ENCODE assay signal across 10 cellular contexts in genomic region chr6:166333172-166333995, GRCh38. TPM values are rescaled to one million over a fixed set of nuclear protein-coding genes. Genes with fewer than 3 reads are reported as not detected.
DNase-seq lines count a peak whose midpoint lies in the region; ATAC-seq and TF ChIP-seq lines count a peak whose summit lies in the region.
"Had no signal": no experiment of that assay in that cellular context is flagged by ENCODE, and none has a peak within 500 bp of the region (broad histone marks: within the 10 kb centered on the region; RNA-seq: fewer than 3 reads in every experiment).

No MANE protein-coding gene starts in this region.

- H3K79me2 ChIP-seq in smooth muscle cell (ENCODE audit: low read depth) (peaks cover 72% of the 10 kb centered on the region), GM23248 (ENCODE audit: insufficient read depth) (peaks cover 100% of the 10 kb centered on the region)

- peak overlapping the region; percentile 7 to 77 (median 42) for H3K27ac Mint-ChIP-seq in CD4-positive, alpha-beta memory T cell
- peak overlapping the region; percentile 19 for H3K27ac Mint-ChIP-seq in activated T-helper 1 cell treated with anti-CD3 and anti-CD28 coated beads, Interleukin-12 subunit alpha, Interleukin-12 subunit beta, Interleukin-2, Interleukin-4 antibody, amounts not matched to agents 30 ng/mL and 10 ng/mL and 1 ng/mL, durations not matched to agents 14 hours and 24 hours and 36 hours

- H3K27me3 ChIP-seq in CD4-positive, alpha-beta memory T cell (ENCODE audit: insufficient read depth, low read length): no peaks in the 10 kb centered on the region
- H3K27me3 ChIP-seq in smooth muscle cell (ENCODE audit: low read depth) (no peaks in the 10 kb centered on the region), GM23248 (replicated peaks; ENCODE audit: insufficient read depth) (no peaks in the 10 kb centered on the region)
- H3K27me3 ChIP-seq: upper lobe of left lung had no signal

- H3F3A ChIP-seq in smooth muscle cell (ENCODE audit: low read depth) (no peaks in the 10 kb centered on the region), GM23248 (ENCODE audit: insufficient read depth) (0 out of 2 replicates have a peak, but pooled peaks cover 12% of the 10 kb centered on the region)

- DNase-seq in CD4-positive, alpha-beta memory T cell: peak; percentile 31 to 67 (median 58)
- DNase-seq in activated T-helper 1 cell treated with anti-CD3 and anti-CD28 coated beads, Interleukin-12 subunit alpha, Interleukin-12 subunit beta, Interleukin-2, Interleukin-4 antibody, amounts not matched to agents 30 ng/mL and 10 ng/mL and 1 ng/mL, durations not matched to agents 14 hours and 24 hours and 36 hours (ENCODE audit: low spot score): peak; percentile 47
- DNase-seq in smooth muscle cell (lab: John Stamatoyannopoulos, UW; ENCODE audit: unreplicated experiment) (no peak), GM23248 (no peak), NCI-H1092 treated with DMSO at 0.1 percent for 48 hours (lab: John Stamatoyannopoulos, UW) (no peak), NCI-H1694 (lab: John Stamatoyannopoulos, UW) (no peak)

- H3K9me3 ChIP-seq in CD4-positive, alpha-beta memory T cell (ENCODE audit: control insufficient read depth in 1 of 2, low read length in 2 of 2): no peaks in the 10 kb centered on the region
- H3K9me3 ChIP-seq in smooth muscle cell (replicated peaks; ENCODE audit: low read depth) (no peaks in the 10 kb centered on the region), GM23248 (ENCODE audit: low read depth) (no peaks in the 10 kb centered on the region)
- H3K9me3 ChIP-seq: upper lobe of left lung had no signal

- H3K36me3 ChIP-seq in CD4-positive, alpha-beta memory T cell (ENCODE audit: insufficient read depth, low read length): peaks cover 8% of the 10 kb centered on the region
- H3K36me3 ChIP-seq in smooth muscle cell (ENCODE audit: low read depth): no peaks in the 10 kb centered on the region
- H3K36me3 ChIP-seq in GM23248 (ENCODE audit: low read depth): peaks cover 6% of the 10 kb centered on the region; the same call in 1 of the 2 replicates

- H3K9ac ChIP-seq in smooth muscle cell (ENCODE audit: low read depth) (no peak overlapping the region), GM23248 (no peak overlapping the region)

- POLR2A ChIA-PET in CD4-positive, alpha-beta memory T cell (lab: Charles Lee; ENCODE audit: partially characterized antibody): interaction anchor here (1.0 to 1.1 kb wide), 2 partner anchors 9 to 48 kb away, joined by 3 to 4 read pairs; partner anchors contain the start of gene SFT2D1

- no peaks in the 10 kb centered on the region for H3K9me2 ChIP-seq in GM23248 (ENCODE audit: insufficient read depth)

- H3K4me1 ChIP-seq in CD4-positive, alpha-beta memory T cell (ENCODE audit: insufficient read depth, low read length): peaks cover 70% of the 10 kb centered on the region
- H3K4me1 ChIP-seq in smooth muscle cell (ENCODE audit: low read depth): peaks cover 13% of the 10 kb centered on the region
- 0 out of 2 replicates have a peak, but pooled peaks cover 5% of the 10 kb centered on the region for H3K4me1 ChIP-seq in GM23248 (ENCODE audit: insufficient read depth)

- peak; percentile 84 for ATAC-seq in GM19395 (IDR thresholded peaks at IDR 0.05; ENCODE audit: unreplicated experiment)
- ATAC-seq in HG03342 (IDR thresholded peaks at IDR 0.05; ENCODE audit: unreplicated experiment): peak; percentile 76

- peak overlapping the region in 7 of 8 donors; percentile 40 to 80 (median 63) for H3K4me3 Mint-ChIP-seq in CD4-positive, alpha-beta memory T cell
- H3K4me3 Mint-ChIP-seq in activated T-helper 1 cell treated with anti-CD3 and anti-CD28 coated beads, Interleukin-12 subunit alpha, Interleukin-12 subunit beta, Interleukin-2, Interleukin-4 antibody, amounts not matched to agents 30 ng/mL and 10 ng/mL and 1 ng/mL, durations not matched to agents 14 hours and 24 hours and 36 hours: peak overlapping the region; percentile 38

- H3K4me2 ChIP-seq in smooth muscle cell (no peak overlapping the region), GM23248 (ENCODE audit: unreplicated experiment) (no peak overlapping the region)

- WGBS in smooth muscle cell (ENCODE audit: low lambda C conversion rate): 90% methylated on average over 23 of the region's 23 CpGs
- 89% methylated on average over 23 of the region's 23 CpGs for WGBS in GM23248 (ENCODE audit: low coverage in 1 of 2, low lambda C conversion rate in 2 of 2, missing lambda C conversion rate in 2 of 2), 2 experiments

- in situ Hi-C loops in GM23248 (cut with MboI): no loop called here

- H3K36me3 Mint-ChIP-seq in CD4-positive, alpha-beta memory T cell: peaks cover 49 to 50% of the 10 kb centered on the region in 2 donors
- peaks cover 45% of the 10 kb centered on the region for H3K36me3 Mint-ChIP-seq in activated T-helper 1 cell treated with anti-CD3 and anti-CD28 coated beads, Interleukin-12 subunit alpha, Interleukin-12 subunit beta, Interleukin-2, Interleukin-4 antibody, amounts not matched to agents 30 ng/mL and 10 ng/mL and 1 ng/mL, durations not matched to agents 14 hours and 24 hours and 36 hours (ENCODE audit: low read depth)

- CTCF ChIA-PET in CD4-positive, alpha-beta memory T cell (lab: Charles Lee; ENCODE audit: partially characterized antibody): interaction anchor here (1.2 kb wide), 2 partner anchors 20 to 65 kb away, joined by 3 to 4 read pairs; no protein-coding TSS in a partner anchor

- H3K4me3 ChIP-seq in CD4-positive, alpha-beta memory T cell (ENCODE audit: low read length in 2 of 2): peak overlapping the region in 1 of 2 donors; percentile 9
- H3K4me3 ChIP-seq in smooth muscle cell: no peak overlapping the region
- no peak overlapping the region for H3K4me3 ChIP-seq in GM23248
- H3K4me3 ChIP-seq: lung, upper lobe of left lung had no signal

- no peak overlapping the region for H3K27ac ChIP-seq in CD4-positive, alpha-beta memory T cell (ENCODE audit: low read depth, low read length)
- H3K27ac ChIP-seq in smooth muscle cell (ENCODE audit: low read depth) (no peak overlapping the region), GM23248 (no peak overlapping the region)
- H3K27ac ChIP-seq: upper lobe of left lung had no signal

- TF ChIP-seq CTCF in smooth muscle cell (IDR thresholded peaks at IDR 0.05; ENCODE audit: borderline replicate concordance, insufficient read depth, poor library complexity, severe bottlenecking): no peak

- H4K20me1 ChIP-seq in smooth muscle cell (ENCODE audit: low read depth) (peaks cover 100% of the 10 kb centered on the region), GM23248 (ENCODE audit: insufficient read depth) (no peaks in the 10 kb centered on the region)

- no peaks in the 10 kb centered on the region for H3K9me3 Mint-ChIP-seq in CD4-positive, alpha-beta memory T cell
- H3K9me3 Mint-ChIP-seq in activated T-helper 1 cell treated with anti-CD3 and anti-CD28 coated beads, Interleukin-12 subunit alpha, Interleukin-12 subunit beta, Interleukin-2, Interleukin-4 antibody, amounts not matched to agents 30 ng/mL and 10 ng/mL and 1 ng/mL, durations not matched to agents 14 hours and 24 hours and 36 hours: no peaks in the 10 kb centered on the region

- peaks cover 0 to 52% (median 46%) of the 10 kb centered on the region in 4 donors for H3K4me1 Mint-ChIP-seq in CD4-positive, alpha-beta memory T cell
- peaks cover 33% of the 10 kb centered on the region for H3K4me1 Mint-ChIP-seq in activated T-helper 1 cell treated with anti-CD3 and anti-CD28 coated beads, Interleukin-12 subunit alpha, Interleukin-12 subunit beta, Interleukin-2, Interleukin-4 antibody, amounts not matched to agents 30 ng/mL and 10 ng/mL and 1 ng/mL, durations not matched to agents 14 hours and 24 hours and 36 hours (ENCODE audit: low read depth)

- H2AFZ ChIP-seq in smooth muscle cell (ENCODE audit: low read depth) (no peak overlapping the region), GM23248 (no peak overlapping the region)

- intact Hi-C loops in CD4-positive, alpha-beta memory T cell (cut with micrococcal nuclease): no loop called here
- intact Hi-C loops in activated T-helper 1 cell treated with anti-CD3 and anti-CD28 coated beads, Interleukin-12 subunit alpha, Interleukin-12 subunit beta, Interleukin-2, Interleukin-4 antibody, amounts not matched to agents 30 ng/mL and 10 ng/mL and 1 ng/mL, durations not matched to agents 14 hours and 24 hours and 36 hours (cut with micrococcal nuclease): loop anchor here (1.0 to 2.0 kb wide), 2 partner anchors 8 to 293 kb away; partner anchors contain the start of gene RPS6KA2

- H3K27me3 Mint-ChIP-seq in CD4-positive, alpha-beta memory T cell: no peaks in the 10 kb centered on the region
- peaks cover 3% of the 10 kb centered on the region for H3K27me3 Mint-ChIP-seq in activated T-helper 1 cell treated with anti-CD3 and anti-CD28 coated beads, Interleukin-12 subunit alpha, Interleukin-12 subunit beta, Interleukin-2, Interleukin-4 antibody, amounts not matched to agents 30 ng/mL and 10 ng/mL and 1 ng/mL, durations not matched to agents 14 hours and 24 hours and 36 hours (ENCODE audit: insufficient read depth)

RNA-seq across cellular contexts. Expression of gene SFT2D1, which starts 9.0 kb away (rescaled TPM):
- total RNA-seq in CD4-positive, alpha-beta memory T cell: 10 to 100 TPM; 37.5 to 40.3 TPM
- 10 to 100 TPM; 37.3 to 70.3 TPM for polyA plus RNA-seq in CD4-positive, alpha-beta memory T cell
- 57.6 and 63.3 TPM in 2 replicates for total RNA-seq in activated T-helper 1 cell treated with anti-CD3 and anti-CD28 coated beads, Interleukin-12 subunit alpha, Interleukin-12 subunit beta, Interleukin-2, Interleukin-4 antibody, amounts not matched to agents 30 ng/mL and 10 ng/mL and 1 ng/mL, durations not matched to agents 14 hours and 24 hours and 36 hours
- total RNA-seq in smooth muscle cell: 50.3 and 59.9 TPM in 2 replicates
- polyA plus RNA-seq in smooth muscle cell (81.2 and 82.3 TPM in 2 replicates), GM23248 (2016; fragmentation: Nextera tagmentation; extraction: Ambion mirVana) (103 and 115 TPM in 2 replicates)
- 51.4 and 75.4 TPM in 2 replicates for total RNA-seq in GM23248 (2014; rRNA removed; shearing (Covaris generic))

RNA-seq across cellular contexts. Expression of gene PRR18, which starts 25.2 kb away (rescaled TPM):
- not detected for total RNA-seq in CD4-positive, alpha-beta memory T cell
- polyA plus RNA-seq in CD4-positive, alpha-beta memory T cell: not detected
- total RNA-seq in activated T-helper 1 cell treated with anti-CD3 and anti-CD28 coated beads, Interleukin-12 subunit alpha, Interleukin-12 subunit beta, Interleukin-2, Interleukin-4 antibody, amounts not matched to agents 30 ng/mL and 10 ng/mL and 1 ng/mL, durations not matched to agents 14 hours and 24 hours and 36 hours: not detected in 2 replicates
- 0.40 TPM in 1 of 2 replicates, not detected in the other for total RNA-seq in smooth muscle cell
- polyA plus RNA-seq in smooth muscle cell (not detected in 2 replicates), GM23248 (2016; fragmentation: Nextera tagmentation; extraction: Ambion mirVana) (not detected in 2 replicates)
- total RNA-seq in GM23248 (2014; rRNA removed; shearing (Covaris generic)): not detected in 2 replicates

RNA-seq across cellular contexts. Expression of gene MPC1, which starts 49.4 kb away (rescaled TPM):
- 10 to 100 TPM; 33.1 to 34.7 TPM for total RNA-seq in CD4-positive, alpha-beta memory T cell
- 10 to 100 TPM; 57.2 to 85.0 TPM for polyA plus RNA-seq in CD4-positive, alpha-beta memory T cell
- 17.3 and 19.1 TPM in 2 replicates for total RNA-seq in activated T-helper 1 cell treated with anti-CD3 and anti-CD28 coated beads, Interleukin-12 subunit alpha, Interleukin-12 subunit beta, Interleukin-2, Interleukin-4 antibody, amounts not matched to agents 30 ng/mL and 10 ng/mL and 1 ng/mL, durations not matched to agents 14 hours and 24 hours and 36 hours
- 36.5 and 49.0 TPM in 2 replicates for total RNA-seq in smooth muscle cell
- polyA plus RNA-seq in smooth muscle cell (52.3 and 57.4 TPM in 2 replicates), GM23248 (2016; fragmentation: Nextera tagmentation; extraction: Ambion mirVana) (76.1 and 76.2 TPM in 2 replicates)
- 41.9 and 55.1 TPM in 2 replicates for total RNA-seq in GM23248 (2014; rRNA removed; shearing (Covaris generic))

Comparison
In these comparisons a context has a peak if more than half of its experiments do, and no peak if none do; other contexts are left out.
1. DNase-seq: peak in CD4-positive, alpha-beta memory T cell (5 of 5) and activated T-helper 1 cell treated with anti-CD3 and anti-CD28 coated beads, Interleukin-12 subunit alpha, Interleukin-12 subunit beta, Interleukin-2, Interleukin-4 antibody, amounts not matched to agents 30 ng/mL and 10 ng/mL and 1 ng/mL, durations not matched to agents 14 hours and 24 hours and 36 hours (single experiment); none in smooth muscle cell (single experiment), GM23248 (single experiment), NCI-H1092 treated with DMSO at 0.1 percent for 48 hours (single experiment) and NCI-H1694 (single experiment).